Comparison of ENCODE assay signal across 1 cellular context in the genomic region with DNA sequence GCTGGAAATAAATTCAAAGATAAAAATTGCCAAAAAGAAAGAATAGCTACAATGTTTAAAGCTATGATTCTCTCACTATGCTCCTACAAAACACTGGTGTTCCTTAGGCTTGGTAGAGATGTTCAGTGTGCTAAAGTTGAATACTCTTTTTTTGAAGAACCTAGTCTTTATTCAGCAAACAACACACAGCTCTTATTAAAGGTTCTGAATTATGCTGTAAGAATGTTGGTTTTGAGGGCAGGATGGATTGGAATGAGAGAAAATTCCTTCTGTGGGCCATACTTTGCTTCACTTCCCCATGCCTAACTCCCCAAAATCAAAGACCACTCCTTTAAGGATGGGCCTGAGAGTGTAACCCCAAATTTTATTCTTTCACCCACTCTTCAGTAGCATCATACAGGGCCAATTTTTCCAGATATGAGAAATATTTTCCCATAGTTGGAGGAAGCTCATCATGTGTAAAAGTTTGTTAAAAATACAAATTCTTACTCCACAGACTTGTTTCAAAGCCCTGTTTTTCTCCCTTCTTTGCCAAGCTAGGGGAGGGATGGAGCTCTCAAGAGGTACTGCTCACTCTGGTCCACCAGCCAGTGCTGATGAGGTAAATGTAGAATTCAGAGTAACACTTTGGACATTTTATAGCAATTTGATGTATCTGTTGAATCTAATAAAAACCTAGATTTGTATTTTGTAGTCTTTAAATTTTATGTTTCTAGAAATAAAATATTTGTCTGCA.
TF ChIP-seq lines count a peak whose summit lies in the region.

No MANE protein-coding gene starts in this region.

TF ChIP-seq in SK-N-SH, 30 proteins besides CTCF, POLR2A, EP300 and RAD21 (continued from another document):
- TF ChIP-seq FOXM1 (IDR thresholded peaks at IDR 0.05; ENCODE audit: low read depth) (no peak), POLR2AphosphoS5 (IDR thresholded peaks at IDR 0.05; ENCODE audit: low read depth, low read length) (no peak)
